ENCODE assay signal across 14 cellular contexts in the genomic region with DNA sequence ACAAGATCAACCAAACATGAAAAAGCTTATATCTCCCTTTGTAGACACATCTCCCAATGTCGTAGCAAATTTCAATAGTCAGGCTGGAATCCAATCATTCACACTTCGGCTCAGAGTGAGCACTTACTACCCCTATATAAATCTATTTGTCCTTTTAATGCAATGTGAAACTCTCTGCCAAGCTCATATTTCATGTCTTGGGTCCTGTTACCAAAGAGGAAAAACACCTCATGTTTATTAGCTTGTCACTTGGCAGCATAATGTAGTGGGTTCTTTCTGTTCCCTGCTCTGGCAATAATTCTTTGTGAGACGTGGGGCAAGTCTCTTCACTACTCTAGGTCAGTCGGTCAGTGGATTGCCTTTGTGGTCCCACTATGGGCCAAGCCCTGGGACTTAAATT.
DNase-seq lines count a peak whose midpoint lies in the region; ATAC-seq and TF ChIP-seq lines count a peak whose summit lies in the region.
"Had no signal": no experiment of that assay in that cellular context is flagged by ENCODE, and none has a peak within 500 bp of the region (broad histone marks: within the 10 kb centered on the region; RNA-seq: fewer than 3 reads in every experiment).

No MANE protein-coding gene starts in this region.

- H3K27ac Mint-ChIP-seq in activated CD8-positive, alpha-beta memory T cell treated with anti-CD3 and anti-CD28 coated beads, Interleukin-2, amount 10 ng/mL, durations not matched to agents 7 days and 5 days = no peak overlapping the region

- peak; percentile 96 to 99 for ATAC-seq in gastrocnemius medialis
- no peak for ATAC-seq in activated CD8-positive, alpha-beta memory T cell treated with anti-CD3 and anti-CD28 coated beads, Interleukin-2, amount 10 ng/mL, durations not matched to agents 7 days and 5 days

- H3K4me1 ChIP-seq in esophagus squamous epithelium (peaks cover 0 to 44% (median 14%) of the 10 kb centered on the region in 3 donors), gastrocnemius medialis (peaks cover 22% of the 10 kb centered on the region in 2 donors), esophagus muscularis mucosa (peaks cover 7 to 26% (median 23%) of the 10 kb centered on the region in 4 donors)

- no peak overlapping the region for H3K4me3 ChIP-seq in esophagus squamous epithelium
- H3K4me3 ChIP-seq in gastrocnemius medialis = no peak overlapping the region
- no peak overlapping the region for H3K4me3 ChIP-seq in esophagus muscularis mucosa

- intact Hi-C loops in esophagus squamous epithelium (cut with DNase I) = no loop called here
- intact Hi-C loops in gastrocnemius medialis (cut with DNase I; ENCODE audit: low total_unique reads) = loop anchor here (1.0 to 5.0 kb wide), 2 partner anchors 12 to 40 kb away; no protein-coding TSS in a partner anchor
- intact Hi-C loops in esophagus muscularis mucosa (cut with DNase I) = no loop called here

- 22 to 27% methylated on average over 4 of the region's 4 CpGs for WGBS in esophagus squamous epithelium, 2 donors
- WGBS in esophagus muscularis mucosa = 28% methylated on average over 4 of the region's 4 CpGs

- H3K9me3 ChIP-seq in esophagus squamous epithelium (no peaks in the 10 kb centered on the region), gastrocnemius medialis (no peaks in the 10 kb centered on the region), esophagus muscularis mucosa (peaks cover 0 to 7% (median 0%) of the 10 kb centered on the region in 4 donors)

- H3K36me3 Mint-ChIP-seq in activated CD8-positive, alpha-beta memory T cell treated with anti-CD3 and anti-CD28 coated beads, Interleukin-2, amount 10 ng/mL, durations not matched to agents 7 days and 5 days = no peaks in the 10 kb centered on the region

- TF ChIP-seq POLR2A in esophagus squamous epithelium (IDR thresholded peaks at IDR 0.05) (no peak), gastrocnemius medialis (IDR thresholded peaks at IDR 0.05) (no peak), esophagus muscularis mucosa (IDR thresholded peaks at IDR 0.05; ENCODE audit: low read depth) (no peak)

- TF ChIP-seq EP300 in esophagus muscularis mucosa (IDR thresholded peaks at IDR 0.05) = no peak

- H3K27me3 ChIP-seq in esophagus squamous epithelium (no peaks in the 10 kb centered on the region), gastrocnemius medialis (no peaks in the 10 kb centered on the region), esophagus muscularis mucosa (no peaks in the 10 kb centered on the region)

- TF ChIP-seq CTCF in esophagus squamous epithelium (IDR thresholded peaks at IDR 0.05) = no peak
- no peak for TF ChIP-seq CTCF in gastrocnemius medialis (IDR thresholded peaks at IDR 0.05 in 4 of 5, conservative IDR thresholded peaks at IDR 0.05 in 1 of 5)
- TF ChIP-seq CTCF in esophagus muscularis mucosa (IDR thresholded peaks at IDR 0.05) = no peak

- in situ Hi-C loops in gastrocnemius medialis (cut with MboI; ENCODE audit: low sequenced_read_pairs in 4 of 4) = no loop called here

- peaks cover 9% of the 10 kb centered on the region for H3K4me1 Mint-ChIP-seq in activated CD8-positive, alpha-beta memory T cell treated with anti-CD3 and anti-CD28 coated beads, Interleukin-2, amount 10 ng/mL, durations not matched to agents 7 days and 5 days

- H3K27ac ChIP-seq in esophagus squamous epithelium (peak overlapping the region; percentile 24 to 63 (median 42)), gastrocnemius medialis (peak overlapping the region; percentile 17 to 54 (median 39)), esophagus muscularis mucosa (replicated peaks in 1 of 4) (peak overlapping the region in 1 of 4 donors; percentile 46)
- H3K27ac ChIP-seq: WERI-Rb-1 had no signal

- H3K9me3 Mint-ChIP-seq in activated CD8-positive, alpha-beta memory T cell treated with anti-CD3 and anti-CD28 coated beads, Interleukin-2, amount 10 ng/mL, durations not matched to agents 7 days and 5 days (ENCODE audit: low read depth) = peaks cover 6% of the 10 kb centered on the region

- no peak overlapping the region for H3K4me3 Mint-ChIP-seq in activated CD8-positive, alpha-beta memory T cell treated with anti-CD3 and anti-CD28 coated beads, Interleukin-2, amount 10 ng/mL, durations not matched to agents 7 days and 5 days

- peak; percentile 17 for DNase-seq in activated effector memory CD4-positive, alpha-beta T cell treated with anti-CD3 and anti-CD28 coated beads, Interleukin-2, amount 50 U/mL, for 16 hours
- no peak for DNase-seq in activated effector memory CD4-positive, alpha-beta T cell treated with Interleukin-2 at 50 U/mL for 16 hours
- DNase-seq in NCI-H748 treated with DMSO at 0.1 percent for 48 hours (lab: John Stamatoyannopoulos, UW) (peak; percentile 1), esophagus squamous epithelium (lab: John Stamatoyannopoulos, UW) (no peak), gastrocnemius medialis (peak; percentile 32 to 50), RKO (ENCODE audit: low spot score) (no peak), esophagus muscularis mucosa (ENCODE audit: extremely low spot score) (no peak)
- DNase-seq in activated CD8-positive, alpha-beta memory T cell treated with anti-CD3 and anti-CD28 coated beads, Interleukin-2, amount 10 ng/mL, durations not matched to agents 7 days and 5 days = no peak
- DNase-seq: Calu3; effector memory CD4-positive, alpha-beta T cell; foreskin melanocyte; midbrain; NCI-H146; WERI-Rb-1 had no signal

- H3K36me3 ChIP-seq in esophagus squamous epithelium (no peaks in the 10 kb centered on the region), gastrocnemius medialis (no peaks in the 10 kb centered on the region), esophagus muscularis mucosa (no peaks in the 10 kb centered on the region)
- H3K36me3 ChIP-seq: WERI-Rb-1 had no signal

- peaks cover 37% of the 10 kb centered on the region for H3K27me3 Mint-ChIP-seq in activated CD8-positive, alpha-beta memory T cell treated with anti-CD3 and anti-CD28 coated beads, Interleukin-2, amount 10 ng/mL, durations not matched to agents 7 days and 5 days

- CTCF ChIA-PET in activated CD8-positive, alpha-beta memory T cell treated with anti-CD3 and anti-CD28 coated beads, Interleukin-2, amount 10 ng/mL, durations not matched to agents 7 days and 5 days (lab: Charles Lee) = no interaction called here

Comparison
In these comparisons a context has a peak if more than half of its experiments do, and no peak if none do; other contexts are left out.
1. DNase-seq: peak in activated effector memory CD4-positive, alpha-beta T cell treated with anti-CD3 and anti-CD28 coated beads, Interleukin-2, amount 50 U/mL, for 16 hours (single experiment), NCI-H748 treated with DMSO at 0.1 percent for 48 hours (single experiment) and gastrocnemius medialis (2 of 2); none in activated effector memory CD4-positive, alpha-beta T cell treated with Interleukin-2 at 50 U/mL for 16 hours (single experiment), esophagus squamous epithelium (single experiment), RKO (single experiment), esophagus muscularis mucosa (single experiment) and activated CD8-positive, alpha-beta memory T cell treated with anti-CD3 and anti-CD28 coated beads, Interleukin-2, amount 10 ng/mL, durations not matched to agents 7 days and 5 days (single experiment).